Comparison of ENCODE assay signal across 1 cellular context in genomic region chr7:68752485-68752884, GRCh38.
TF ChIP-seq lines count a peak whose summit lies in the region.

No MANE protein-coding gene starts in this region.

TF ChIP-seq in H1, 55 proteins besides CTCF, POLR2A, EP300 and RAD21 (continued from another document):
- TF ChIP-seq KDM1A (IDR thresholded peaks at IDR 0.05; ENCODE audit: borderline replicate concordance, low read length) (no peak), BCL11A (IDR thresholded peaks at IDR 0.05; ENCODE audit: low read depth in 2 of 2, low read length in 2 of 2) (no peak), SRF (IDR thresholded peaks at IDR 0.05; ENCODE audit: low read depth, low read length) (no peak), KDM4A (IDR thresholded peaks at IDR 0.05; ENCODE audit: low read depth, low read length, severe bottlenecking) (no peak)
